ENCODE assay signal across 43 cellular contexts in the genomic region with DNA sequence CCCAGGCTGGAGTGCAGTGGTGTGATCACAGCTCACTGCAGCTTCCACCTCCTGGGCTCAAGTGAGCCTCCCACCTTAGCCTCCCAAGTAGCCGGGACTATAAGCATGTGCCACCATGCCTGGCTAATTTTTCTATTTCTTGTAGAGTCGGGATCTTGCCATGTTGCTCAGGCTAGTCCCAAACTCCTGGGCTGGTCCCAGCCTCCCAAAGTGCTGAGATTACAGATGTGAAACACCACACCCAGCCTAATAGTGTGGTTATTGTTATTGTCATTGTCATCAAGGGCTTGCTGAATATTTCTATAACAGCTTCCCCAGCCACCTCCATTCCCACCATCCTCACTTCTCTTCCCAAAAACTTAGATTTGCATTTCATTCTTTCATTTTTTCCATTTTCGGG. TPM values are rescaled to one million over a fixed set of nuclear protein-coding genes. Genes with fewer than 3 reads are reported as not detected.
"Had no signal": no experiment of that assay in that cellular context is flagged by ENCODE, and none has a peak within 500 bp of the region (broad histone marks: within the 10 kb centered on the region; RNA-seq: fewer than 3 reads in every experiment).

No MANE protein-coding gene starts in this region.

- H3K27me3 Mint-ChIP-seq: activated T-helper 17 cell treated with anti-CD3 and anti-CD28 coated beads, Interleukin-2, amount 50 U/mL, for 72 hours had no signal

- H3K27ac ChIP-seq: adrenal gland, ascending aorta, body of pancreas, brain microvascular endothelial cell, breast epithelium, cardiac muscle cell had no signal

- H3K9me3 Mint-ChIP-seq: activated naive CD4-positive, alpha-beta T cell treated with anti-CD3 and anti-CD28 coated beads for 36 hours; activated naive CD4-positive, alpha-beta T cell treated with anti-CD3 and anti-CD28 coated beads, Interleukin-2, amount 50 U/mL, for 24 hours; activated naive CD8-positive, alpha-beta T cell treated with anti-CD3 and anti-CD28 coated beads for 36 hours; activated T-cell treated with anti-CD3 and anti-CD28 coated beads, Interleukin-2, amount 50 U/mL, for 4 hours; activated T-helper 1 cell treated with anti-CD3 and anti-CD28 coated beads, Interleukin-12 subunit alpha, Interleukin-12 subunit beta, Interleukin-2, Interleukin-4 antibody, amounts not matched to agents 30 ng/mL and 10 ng/mL and 1 ng/mL, durations not matched to agents 14 hours and 24 hours and 36 hours; activated T-helper 17 cell treated with anti-CD3 and anti-CD28 coated beads, Interleukin-2, amount 50 U/mL, for 72 hours; activated T-helper 2 cell treated with anti-CD3 and anti-CD28 coated beads, Interferon-gamma antibody, Interleukin-2, Interleukin-4, amounts not matched to agents 10 μg/mL and 5 μg/mL and 100 μg/mL, durations not matched to agents 14 hours and 24 hours and 36 hours had no signal

- H3K4me1 Mint-ChIP-seq: activated naive CD4-positive, alpha-beta T cell treated with anti-CD3 and anti-CD28 coated beads, Interleukin-2, amount 10 ng/mL, durations not matched to agents 7 days and 5 days; activated naive CD4-positive, alpha-beta T cell treated with anti-CD3 and anti-CD28 coated beads, Interleukin-2, amount 50 U/mL, for 24 hours; activated naive CD8-positive, alpha-beta T cell treated with anti-CD3 and anti-CD28 coated beads for 36 hours; activated naive CD8-positive, alpha-beta T cell treated with anti-CD3 and anti-CD28 coated beads, Interleukin-2, amount 10 ng/mL, durations not matched to agents 7 days and 5 days; activated naive CD8-positive, alpha-beta T cell treated with anti-CD3 and anti-CD28 coated beads, Interleukin-2, amount 50 U/mL, for 24 hours; brain; central memory CD8-positive, alpha-beta T cell had no signal

- H3K4me3 Mint-ChIP-seq: activated naive CD4-positive, alpha-beta T cell treated with anti-CD3 and anti-CD28 coated beads for 36 hours; activated naive CD4-positive, alpha-beta T cell treated with anti-CD3 and anti-CD28 coated beads, Interleukin-2, amount 10 ng/mL, durations not matched to agents 7 days and 5 days; activated naive CD4-positive, alpha-beta T cell treated with anti-CD3 and anti-CD28 coated beads, Interleukin-2, amount 50 U/mL, for 24 hours; activated naive CD8-positive, alpha-beta T cell; activated naive CD8-positive, alpha-beta T cell treated with anti-CD3 and anti-CD28 coated beads for 36 hours; activated naive CD8-positive, alpha-beta T cell treated with anti-CD3 and anti-CD28 coated beads, Interleukin-2, amount 10 ng/mL, durations not matched to agents 7 days and 5 days; activated naive CD8-positive, alpha-beta T cell treated with anti-CD3 and anti-CD28 coated beads, Interleukin-2, amount 50 U/mL, for 24 hours; activated T-cell treated with anti-CD3 and anti-CD28 coated beads, Interleukin-2, amount 50 U/mL, for 24 hours; activated T-cell treated with anti-CD3 and anti-CD28 coated beads, Interleukin-2, amount 50 U/mL, for 4 hours; activated T-cell treated with anti-CD3 and anti-CD28 coated beads, Interleukin-2, amount 50 U/mL, for 72 hours; activated T-helper 1 cell treated with anti-CD3 and anti-CD28 coated beads, Interleukin-12 subunit alpha, Interleukin-12 subunit beta, Interleukin-2, Interleukin-4 antibody, amounts not matched to agents 30 ng/mL and 10 ng/mL and 1 ng/mL, durations not matched to agents 14 hours and 24 hours and 36 hours; activated T-helper 17 cell treated with anti-CD3 and anti-CD28 coated beads, Interleukin-2, amount 50 U/mL, for 72 hours; brain; central memory CD8-positive, alpha-beta T cell had no signal

- H3K9me3 ChIP-seq: adrenal gland, ascending aorta, body of pancreas, breast epithelium had no signal

- H3K27ac Mint-ChIP-seq: activated naive CD4-positive, alpha-beta T cell treated with anti-CD3 and anti-CD28 coated beads for 36 hours; activated naive CD4-positive, alpha-beta T cell treated with anti-CD3 and anti-CD28 coated beads, Interleukin-2, amount 10 ng/mL, durations not matched to agents 7 days and 5 days; activated naive CD4-positive, alpha-beta T cell treated with anti-CD3 and anti-CD28 coated beads, Interleukin-2, amount 50 U/mL, for 24 hours; activated naive CD4-positive, alpha-beta T cell treated with anti-CD3 and anti-CD28 coated beads, Interleukin-2, amount 50 U/mL, for 72 hours; activated naive CD8-positive, alpha-beta T cell; activated naive CD8-positive, alpha-beta T cell treated with anti-CD3 and anti-CD28 coated beads for 36 hours; activated naive CD8-positive, alpha-beta T cell treated with anti-CD3 and anti-CD28 coated beads, Interleukin-2, amount 10 ng/mL, durations not matched to agents 7 days and 5 days; activated naive CD8-positive, alpha-beta T cell treated with anti-CD3 and anti-CD28 coated beads, Interleukin-2, amount 50 U/mL, for 24 hours; activated T-cell treated with anti-CD3 and anti-CD28 coated beads, Interleukin-2, amount 50 U/mL, for 24 hours; activated T-cell treated with anti-CD3 and anti-CD28 coated beads, Interleukin-2, amount 50 U/mL, for 72 hours; activated T-helper 1 cell treated with anti-CD3 and anti-CD28 coated beads, Interleukin-12 subunit alpha, Interleukin-12 subunit beta, Interleukin-2, Interleukin-4 antibody, amounts not matched to agents 30 ng/mL and 10 ng/mL and 1 ng/mL, durations not matched to agents 14 hours and 24 hours and 36 hours; activated T-helper 17 cell treated with anti-CD3 and anti-CD28 coated beads, Interleukin-2, amount 50 U/mL, for 72 hours; activated T-helper 2 cell treated with anti-CD3 and anti-CD28 coated beads, Interferon-gamma antibody, Interleukin-2, Interleukin-4, amounts not matched to agents 10 μg/mL and 5 μg/mL and 100 μg/mL, durations not matched to agents 14 hours and 24 hours and 36 hours; brain had no signal

- H3K4me1 ChIP-seq: adrenal gland, ascending aorta, body of pancreas, breast epithelium had no signal

- H3K4me3 ChIP-seq: adrenal gland, ascending aorta, body of pancreas, breast epithelium, cardiac muscle cell had no signal

- DNase-seq: activated effector memory CD4-positive, alpha-beta T cell treated with anti-CD3 and anti-CD28 coated beads, Interleukin-2, amount 50 U/mL, for 16 hours; activated effector memory CD4-positive, alpha-beta T cell treated with Interleukin-2 at 50 U/mL for 16 hours; activated gamma-delta T cell; activated gamma-delta T cell treated with Interleukin-2 at 50 U/mL for 16 hours; activated naive CD4-positive, alpha-beta T cell; activated naive CD4-positive, alpha-beta T cell treated with anti-CD3 and anti-CD28 coated beads for 36 hours; activated naive CD4-positive, alpha-beta T cell treated with anti-CD3 and anti-CD28 coated beads, Interleukin-2, amount 10 ng/mL, durations not matched to agents 7 days and 5 days; activated naive CD4-positive, alpha-beta T cell treated with anti-CD3 and anti-CD28 coated beads, Interleukin-2, amount 50 U/mL, for 16 hours; activated naive CD4-positive, alpha-beta T cell treated with Interleukin-2 at 50 U/mL for 16 hours; activated naive CD8-positive, alpha-beta T cell treated with anti-CD3 and anti-CD28 coated beads for 36 hours; activated naive CD8-positive, alpha-beta T cell treated with anti-CD3 and anti-CD28 coated beads, Interleukin-2, amount 10 ng/mL, durations not matched to agents 7 days and 5 days; activated naive CD8-positive, alpha-beta T cell treated with anti-CD3 and anti-CD28 coated beads, Interleukin-2, amount 50 U/mL, for 24 hours; activated T-cell treated with anti-CD3 and anti-CD28 coated beads, Interleukin-2, amount 50 U/mL, for 1 hour; activated T-cell treated with anti-CD3 and anti-CD28 coated beads, Interleukin-2, amount 50 U/mL, for 24 hours; activated T-cell treated with anti-CD3 and anti-CD28 coated beads, Interleukin-2, amount 50 U/mL, for 4 hours; activated T-cell treated with anti-CD3 and anti-CD28 coated beads, Interleukin-2, amount 50 U/mL, for 48 hours; activated T-cell treated with anti-CD3 and anti-CD28 coated beads, Interleukin-2, amount 50 U/mL, for 72 hours; adrenal gland; amniotic stem cell; amygdala; anterior cingulate cortex; aorta; body of pancreas; brain microvascular endothelial cell; caudate nucleus; central memory CD4-positive, alpha-beta T cell; cerebellar nuclear complex had no signal

- H3K27me3 ChIP-seq: adrenal gland, ascending aorta, body of pancreas, brain microvascular endothelial cell, cardiac muscle cell had no signal

- H3K36me3 Mint-ChIP-seq: activated naive CD4-positive, alpha-beta T cell treated with anti-CD3 and anti-CD28 coated beads, Interleukin-2, amount 10 ng/mL, durations not matched to agents 7 days and 5 days; activated naive CD4-positive, alpha-beta T cell treated with anti-CD3 and anti-CD28 coated beads, Interleukin-2, amount 50 U/mL, for 72 hours; activated naive CD8-positive, alpha-beta T cell treated with anti-CD3 and anti-CD28 coated beads for 36 hours; activated naive CD8-positive, alpha-beta T cell treated with anti-CD3 and anti-CD28 coated beads, Interleukin-2, amount 10 ng/mL, durations not matched to agents 7 days and 5 days; brain had no signal

- H3K36me3 ChIP-seq: adrenal gland, ascending aorta, brain microvascular endothelial cell, breast epithelium, cardiac muscle cell had no signal

RNA-seq across cellular contexts. Expression of gene OR2Z1, which starts 2.8 kb away (rescaled TPM):
- total RNA-seq: activated naive CD4-positive, alpha-beta T cell treated with anti-CD3 and anti-CD28 coated beads for 36 hours; activated naive CD4-positive, alpha-beta T cell treated with anti-CD3 and anti-CD28 coated beads, Interleukin-2, amount 50 U/mL, for 72 hours; activated naive CD8-positive, alpha-beta T cell treated with anti-CD3 and anti-CD28 coated beads for 36 hours; activated naive CD8-positive, alpha-beta T cell treated with anti-CD3 and anti-CD28 coated beads, Interleukin-2, amount 10 ng/mL, durations not matched to agents 7 days and 5 days; activated T-cell treated with anti-CD3 and anti-CD28 coated beads, Interleukin-2, amount 50 U/mL, for 4 hours; activated T-cell treated with anti-CD3 and anti-CD28 coated beads, Interleukin-2, amount 50 U/mL, for 72 hours; activated T-helper 1 cell treated with anti-CD3 and anti-CD28 coated beads, Interleukin-12 subunit alpha, Interleukin-12 subunit beta, Interleukin-2, Interleukin-4 antibody, amounts not matched to agents 30 ng/mL and 10 ng/mL and 1 ng/mL, durations not matched to agents 14 hours and 24 hours and 36 hours; activated T-helper 17 cell treated with anti-CD3 and anti-CD28 coated beads, Interleukin-2, amount 50 U/mL, for 72 hours; activated T-helper 2 cell treated with anti-CD3 and anti-CD28 coated beads, Interferon-gamma antibody, Interleukin-2, Interleukin-4, amounts not matched to agents 10 μg/mL and 5 μg/mL and 100 μg/mL, durations not matched to agents 14 hours and 24 hours and 36 hours; adrenal gland; aorta; ascending aorta; astrocyte; body of pancreas; breast epithelium; bronchial epithelial cell; cardiac muscle cell; cardiac septum; cerebellum; chondrocyte had no signal

RNA-seq across cellular contexts. Expression of gene ACTL9, which starts 25.7 kb away (rescaled TPM):
- total RNA-seq: activated naive CD4-positive, alpha-beta T cell treated with anti-CD3 and anti-CD28 coated beads for 36 hours; activated naive CD4-positive, alpha-beta T cell treated with anti-CD3 and anti-CD28 coated beads, Interleukin-2, amount 50 U/mL, for 72 hours; activated naive CD8-positive, alpha-beta T cell treated with anti-CD3 and anti-CD28 coated beads for 36 hours; activated naive CD8-positive, alpha-beta T cell treated with anti-CD3 and anti-CD28 coated beads, Interleukin-2, amount 10 ng/mL, durations not matched to agents 7 days and 5 days; activated T-cell treated with anti-CD3 and anti-CD28 coated beads, Interleukin-2, amount 50 U/mL, for 4 hours; activated T-cell treated with anti-CD3 and anti-CD28 coated beads, Interleukin-2, amount 50 U/mL, for 72 hours; activated T-helper 1 cell treated with anti-CD3 and anti-CD28 coated beads, Interleukin-12 subunit alpha, Interleukin-12 subunit beta, Interleukin-2, Interleukin-4 antibody, amounts not matched to agents 30 ng/mL and 10 ng/mL and 1 ng/mL, durations not matched to agents 14 hours and 24 hours and 36 hours; activated T-helper 17 cell treated with anti-CD3 and anti-CD28 coated beads, Interleukin-2, amount 50 U/mL, for 72 hours; activated T-helper 2 cell treated with anti-CD3 and anti-CD28 coated beads, Interferon-gamma antibody, Interleukin-2, Interleukin-4, amounts not matched to agents 10 μg/mL and 5 μg/mL and 100 μg/mL, durations not matched to agents 14 hours and 24 hours and 36 hours; adrenal gland; aorta; ascending aorta; astrocyte; body of pancreas; breast epithelium; bronchial epithelial cell; cardiac muscle cell; cardiac septum; cerebellum; chondrocyte had no signal
